ENCODE assay signal across 19 cellular contexts in genomic region chr20:23179766-23180403, GRCh38.
DNase-seq lines count a peak whose midpoint lies in the region; ATAC-seq and TF ChIP-seq lines count a peak whose summit lies in the region.
"Had no signal": no experiment of that assay in that cellular context is flagged by ENCODE, and none has a peak within 500 bp of the region (broad histone marks: within the 10 kb centered on the region; RNA-seq: fewer than 3 reads in every experiment).

No MANE protein-coding gene starts in this region.

- no peak overlapping the region for H3K4me3 ChIP-seq in HEK293 (ENCODE audit: low read depth, low read length)
- H3K4me3 ChIP-seq in cardiac fibroblast (replicated peaks in 1 of 2; ENCODE audit: low read depth in 2 of 2, low read length in 2 of 2): no peak overlapping the region
- H3K4me3 ChIP-seq in heart right ventricle: no peak overlapping the region
- H3K4me3 ChIP-seq: HAP-1, Peyer's patch had no signal

- no peaks in the 10 kb centered on the region for H3K27me3 ChIP-seq in heart right ventricle
- H3K27me3 ChIP-seq: Peyer's patch had no signal

- peak; percentile 43 to 61 for DNase-seq in cardiac fibroblast (ENCODE audit: low read depth in 2 of 2)
- DNase-seq in heart right ventricle: no peak
- peak; percentile 68 for DNase-seq in posterior vena cava (ENCODE audit: low spot score)
- no peak for DNase-seq in activated CD4-positive, alpha-beta T cell treated with anti-CD3 and anti-CD28 coated beads for 1 hour
- no peak for DNase-seq in NCI-H2107 (lab: John Stamatoyannopoulos, UW)
- DNase-seq in activated T-cell treated with anti-CD3 and anti-CD28 coated beads, Interleukin-2, amount 50 U/mL, for 24 hours: no peak
- DNase-seq: ACHN; activated CD8-positive, alpha-beta T cell treated with anti-CD3 and anti-CD28 coated beads for 36 hours; activated T-cell treated with anti-CD3 and anti-CD28 coated beads, Interleukin-2, amount 50 U/mL, for 48 hours; NCI-H1417; NCI-H82; Peyer's patch; stimulated activated CD4-positive, alpha-beta T cell treated with anti-CD3 and anti-CD28 coated beads, Interleukin-1b, Interleukin-23, amount 100 ng/mL, for 48 hours had no signal

- H3K27ac ChIP-seq in HEK293 (ENCODE audit: extremely low read depth, low read depth, low read length) (no peak overlapping the region), heart right ventricle (peak overlapping the region; percentile 33 to 83 (median 76))

- no peaks in the 10 kb centered on the region for H3K36me3 ChIP-seq in HEK293 (ENCODE audit: control insufficient read depth in 2 of 2, insufficient read depth in 1 of 2, low read length in 2 of 2)
- no peaks in the 10 kb centered on the region for H3K36me3 ChIP-seq in heart right ventricle
- H3K36me3 ChIP-seq: HAP-1, Peyer's patch had no signal

- H3K4me1 ChIP-seq in HEK293 (ENCODE audit: control insufficient read depth, insufficient read depth, low read length) (no peaks in the 10 kb centered on the region), heart right ventricle (peaks cover 0 to 50% (median 18%) of the 10 kb centered on the region in 9 donors)
- H3K4me1 ChIP-seq: HAP-1 had no signal

- ATAC-seq in heart right ventricle (peak; percentile 59 to 78 (median 74)), HG02870 (IDR thresholded peaks at IDR 0.05; ENCODE audit: unreplicated experiment) (no peak)
- ATAC-seq: activated CD8-positive, alpha-beta T cell treated with anti-CD3 and anti-CD28 coated beads for 36 hours had no signal

- peaks cover 12% of the 10 kb centered on the region for H3K27me3 Mint-ChIP-seq in activated T-cell treated with anti-CD3 and anti-CD28 coated beads, Interleukin-2, amount 50 U/mL, for 24 hours

- WGBS in heart right ventricle, 2 donors: 41 to 52% methylated on average over 1 of the region's 1 CpG

- H3K4me1 Mint-ChIP-seq in activated T-cell treated with anti-CD3 and anti-CD28 coated beads, Interleukin-2, amount 50 U/mL, for 24 hours (ENCODE audit: low read depth): no peaks in the 10 kb centered on the region
- H3K4me1 Mint-ChIP-seq: nephron had no signal

- H3K36me3 Mint-ChIP-seq in activated T-cell treated with anti-CD3 and anti-CD28 coated beads, Interleukin-2, amount 50 U/mL, for 24 hours (ENCODE audit: low read depth): no peaks in the 10 kb centered on the region
- H3K36me3 Mint-ChIP-seq: activated naive CD8-positive, alpha-beta T cell had no signal

- intact Hi-C loops in heart right ventricle (cut with DNase I): loop anchor here in 3 of 10 donors (2.0 to 10.0 kb wide), 4 partner anchors 55 to 129 kb away; no protein-coding TSS in a partner anchor
- intact Hi-C loops in posterior vena cava (cut with DNase I): no loop called here

- H3K9me3 ChIP-seq in HEK293 (ENCODE audit: control insufficient read depth, insufficient read depth, low read depth, low read length) (no peaks in the 10 kb centered on the region), heart right ventricle (peaks cover 0 to 16% (median 0%) of the 10 kb centered on the region in 11 donors)
- H3K9me3 ChIP-seq: HAP-1, Peyer's patch had no signal

- no peak overlapping the region for H3K27ac Mint-ChIP-seq in activated T-cell treated with anti-CD3 and anti-CD28 coated beads, Interleukin-2, amount 50 U/mL, for 24 hours
- H3K27ac Mint-ChIP-seq: activated CD8-positive, alpha-beta T cell treated with anti-CD3 and anti-CD28 coated beads for 36 hours; activated naive CD8-positive, alpha-beta T cell; nephron had no signal

- H3K4me3 Mint-ChIP-seq in activated T-cell treated with anti-CD3 and anti-CD28 coated beads, Interleukin-2, amount 50 U/mL, for 24 hours: no peak overlapping the region
- H3K4me3 Mint-ChIP-seq: activated CD8-positive, alpha-beta T cell treated with anti-CD3 and anti-CD28 coated beads for 36 hours; activated naive CD8-positive, alpha-beta T cell; CD14-positive monocyte; nephron had no signal

- POLR2A ChIA-PET in HEK293 (lab: Yijun Ruan, JAX): no interaction called here

- CTCF ChIA-PET in HEK293 (lab: Yijun Ruan, JAX): interaction anchor here (0.8 kb wide), 1 partner anchor 10 kb away, joined by 4 read pairs; no protein-coding TSS in a partner anchor

- TF ChIP-seq CTCF in HEK293 (tag by site-specific recombination; IDR thresholded peaks at IDR 0.05) (no peak), cardiac fibroblast (IDR thresholded peaks at IDR 0.05; ENCODE audit: low read depth, low read length) (no peak), heart right ventricle (IDR thresholded peaks at IDR 0.05) (no peak)

- no peaks in the 10 kb centered on the region for H3K9me3 Mint-ChIP-seq in activated T-cell treated with anti-CD3 and anti-CD28 coated beads, Interleukin-2, amount 50 U/mL, for 24 hours
- H3K9me3 Mint-ChIP-seq: activated CD8-positive, alpha-beta T cell treated with anti-CD3 and anti-CD28 coated beads for 36 hours had no signal

TF ChIP-seq in HEK293, 187 proteins besides CTCF, POLR2A, EP300 and RAD21:
- TF ChIP-seq TCF7L2 (IDR thresholded peaks at IDR 0.05; ENCODE audit: borderline replicate concordance, low read depth, low read length) (no peak), ZFP3 (tag by site-specific recombination; IDR thresholded peaks at IDR 0.05; ENCODE audit: low read depth) (peak; percentile 91), ZNF560 (tag by site-specific recombination; IDR thresholded peaks at IDR 0.05; ENCODE audit: borderline replicate concordance) (no peak), ZNF664 (tag by site-specific recombination; IDR thresholded peaks at IDR 0.05) (no peak), BCL11B (tag by site-specific recombination; IDR thresholded peaks at IDR 0.05; ENCODE audit: low read depth) (no peak), ZNF114 (tag by site-specific recombination; IDR thresholded peaks at IDR 0.05) (no peak), RBAK (tag by site-specific recombination; IDR thresholded peaks at IDR 0.05) (no peak), REPIN1 (tag by site-specific recombination; IDR thresholded peaks at IDR 0.05; ENCODE audit: low read depth) (no peak)

Comparison
In these comparisons a context has a peak if more than half of its experiments do, and no peak if none do; other contexts are left out.
1. DNase-seq: peak in cardiac fibroblast (2 of 2) and posterior vena cava (single experiment); none in heart right ventricle (0 of 2), activated CD4-positive, alpha-beta T cell treated with anti-CD3 and anti-CD28 coated beads for 1 hour (single experiment), NCI-H2107 (single experiment) and activated T-cell treated with anti-CD3 and anti-CD28 coated beads, Interleukin-2, amount 50 U/mL, for 24 hours (single experiment).